In the genomic region with DNA sequence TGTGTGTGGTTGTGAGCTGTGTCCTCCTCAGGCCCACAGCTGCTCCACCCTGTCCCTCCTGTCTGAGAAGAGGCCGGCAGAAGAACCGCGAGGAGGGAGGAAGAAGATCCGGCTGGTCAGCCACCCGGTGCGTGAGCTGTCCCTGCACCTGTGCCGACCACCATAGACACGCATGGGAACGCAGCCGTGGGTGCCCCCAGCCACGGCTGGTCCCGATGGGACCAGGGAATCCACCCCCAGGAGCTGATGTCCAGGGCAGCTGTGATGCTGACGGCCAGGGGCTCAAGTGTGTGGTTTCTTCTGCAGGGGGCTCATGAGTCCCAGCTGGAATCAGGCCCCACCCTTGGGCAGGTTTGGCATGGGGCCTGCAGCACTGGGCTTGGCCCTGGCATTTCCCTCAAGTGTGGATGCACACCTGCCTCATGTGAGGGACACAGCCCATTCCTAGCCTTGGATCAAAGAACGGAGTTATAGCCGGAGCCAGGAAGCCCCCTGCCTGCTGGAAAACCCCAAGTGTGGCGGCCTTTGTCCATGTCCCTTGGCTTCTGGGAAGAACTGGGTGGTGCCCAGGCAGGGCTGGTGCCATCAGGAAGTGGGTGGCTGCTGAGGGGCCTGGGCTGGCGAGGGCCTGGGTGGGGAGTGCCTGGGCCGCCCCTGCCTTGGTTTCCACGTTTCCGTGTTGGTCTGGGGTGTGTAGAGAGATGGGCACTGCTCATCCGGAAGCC, we compare ENCODE assay signal across 1 cellular context.
TF ChIP-seq lines count a peak whose summit lies in the region.

No MANE protein-coding gene starts in this region.

TF ChIP-seq in HCT116, 20 proteins besides CTCF, POLR2A, EP300 and RAD21 (continued from another document):
- TF ChIP-seq, protein P1, sequence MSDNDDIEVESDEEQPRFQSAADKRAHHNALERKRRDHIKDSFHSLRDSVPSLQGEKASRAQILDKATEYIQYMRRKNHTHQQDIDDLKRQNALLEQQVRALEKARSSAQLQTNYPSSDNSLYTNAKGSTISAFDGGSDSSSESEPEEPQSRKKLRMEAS (IDR thresholded peaks at IDR 0.05), result no peak
- TF ChIP-seq SP1 (IDR thresholded peaks at IDR 0.05; ENCODE audit: low read depth) (no peak), EGR1 (IDR thresholded peaks at IDR 0.05; ENCODE audit: low read depth) (no peak), EZH2 (IDR thresholded peaks at IDR 0.05) (no peak), TCF7L2 (IDR thresholded peaks at IDR 0.05; ENCODE audit: borderline replicate concordance, extremely low read depth, insufficient read depth, insufficient read length) (no peak), POLR2AphosphoS5 (IDR thresholded peaks at IDR 0.05; ENCODE audit: low read depth, low read length) (no peak)
- TF ChIP-seq, protein P2, sequence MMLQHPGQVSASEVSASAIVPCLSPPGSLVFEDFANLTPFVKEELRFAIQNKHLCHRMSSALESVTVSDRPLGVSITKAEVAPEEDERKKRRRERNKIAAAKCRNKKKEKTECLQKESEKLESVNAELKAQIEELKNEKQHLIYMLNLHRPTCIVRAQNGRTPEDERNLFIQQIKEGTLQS (IDR thresholded peaks at IDR 0.05), result no peak
